Comparison of ENCODE assay signal across 9 cellular contexts in the genomic region with DNA sequence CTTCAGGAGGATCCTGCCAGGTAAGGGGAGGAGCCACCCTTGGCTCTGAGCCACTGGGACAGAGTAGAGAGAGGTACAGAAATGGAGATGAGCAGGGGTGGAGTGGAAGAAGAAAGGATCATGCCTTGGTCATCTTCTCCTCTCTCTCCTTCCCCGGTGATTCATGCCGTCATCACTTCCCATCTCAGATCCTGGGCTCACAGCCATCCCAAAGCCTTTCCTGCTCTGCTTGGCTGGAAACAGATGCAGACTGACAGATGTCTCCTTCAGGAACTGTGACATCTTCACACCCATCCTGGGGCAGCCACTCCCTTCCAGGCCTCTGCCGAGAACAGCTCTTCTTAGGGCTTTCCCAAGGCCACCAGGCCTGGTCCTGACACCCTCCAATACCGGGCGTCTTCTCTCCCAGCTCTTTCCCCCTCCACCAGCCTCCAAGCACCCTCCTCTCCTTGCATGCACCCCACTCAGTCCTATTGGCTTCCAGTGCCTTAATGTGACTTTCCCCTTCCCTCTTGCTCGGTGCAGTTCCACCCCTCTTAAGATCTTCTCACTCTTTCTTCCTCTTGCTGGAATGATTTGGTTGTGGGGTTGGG. TPM values are rescaled to one million over a fixed set of nuclear protein-coding genes. Genes with fewer than 3 reads are reported as not detected.
DNase-seq lines count a peak whose midpoint lies in the region; ATAC-seq and TF ChIP-seq lines count a peak whose summit lies in the region.
"Had no signal": no experiment of that assay in that cellular context is flagged by ENCODE, and none has a peak within 500 bp of the region (broad histone marks: within the 10 kb centered on the region; RNA-seq: fewer than 3 reads in every experiment).

No MANE protein-coding gene starts in this region.

- no peaks in the 10 kb centered on the region for H3K36me3 ChIP-seq in PC-3 (ENCODE audit: low read depth, low read length)

- no peaks in the 10 kb centered on the region for H3K27me3 ChIP-seq in PC-3 (ENCODE audit: low read length)

- peak overlapping the region; percentile 68 for H3K27ac ChIP-seq in PC-3 (ENCODE audit: low read length)

- no peaks in the 10 kb centered on the region for H3K9me2 ChIP-seq in PC-3 (replicated peaks; ENCODE audit: low read length)

- TF ChIP-seq CTCF in PC-3 (conservative IDR thresholded peaks at IDR 0.05; ENCODE audit: low read depth, low read length) (no peak), fibroblast of mammary gland (conservative IDR thresholded peaks at IDR 0.05; ENCODE audit: control insufficient read depth, insufficient read depth, low read depth, low read length) (no peak)

- CTCF ChIA-PET in PC-3 (lab: Charles Lee): no interaction called here

- no TSS peak for BruUV-seq in PC-3 (replicated peaks; lab: Mats Ljungman, UMichigan)

- ATAC-seq in PC-3 (peak; percentile 91), sciatic nerve (peak; percentile 2), HG03280 (IDR thresholded peaks at IDR 0.05; ENCODE audit: unreplicated experiment) (no peak), GM21528 (IDR thresholded peaks at IDR 0.05; ENCODE audit: low FRiP score, unreplicated experiment) (no peak)

- POLR2A ChIA-PET in PC-3 (lab: Charles Lee; ENCODE audit: unreplicated experiment): no interaction called here

- intact Hi-C loops in PC-3 (cut with micrococcal nuclease): no loop called here
- intact Hi-C loops in sciatic nerve (cut with DNase I): no loop called here

- no peak overlapping the region for H2AFZ ChIP-seq in PC-3 (ENCODE audit: low read length)

- H3K79me2 ChIP-seq in PC-3 (ENCODE audit: low read length): no peaks in the 10 kb centered on the region

- H3F3A ChIP-seq in PC-3 (ENCODE audit: low read length, unreplicated experiment): no peaks in the 10 kb centered on the region

- DNase-seq in GM04503 (ENCODE audit: low read depth): peak; percentile 39
- DNase-seq in PC-3: peak; percentile 92
- DNase-seq in fibroblast of mammary gland (ENCODE audit: low read depth): peak; percentile 91
- no peak for DNase-seq in sciatic nerve (ENCODE audit: low spot score)
- DNase-seq in KG1 (lab: John Stamatoyannopoulos, UW): no peak
- DNase-seq: activated T-cell treated with anti-CD3 and anti-CD28 coated beads, Interleukin-2, amount 50 U/mL, for 24 hours had no signal

- peak overlapping the region; percentile 67 for H3K4me2 ChIP-seq in PC-3 (ENCODE audit: low read length)

- peaks cover 20% of the 10 kb centered on the region for H3K4me1 ChIP-seq in PC-3 (ENCODE audit: insufficient read depth, low read length)

- no peak overlapping the region for H3K9ac ChIP-seq in PC-3 (ENCODE audit: low read length)

- no peaks in the 10 kb centered on the region for H3K9me3 ChIP-seq in PC-3 (ENCODE audit: low read length)

- no peak overlapping the region for H3K4me3 ChIP-seq in PC-3 (ENCODE audit: low read length)
- H3K4me3 ChIP-seq in fibroblast of mammary gland (ENCODE audit: control insufficient read depth, low read depth, low read length): no peak overlapping the region

- H4K20me1 ChIP-seq in PC-3 (ENCODE audit: low read length): no peaks in the 10 kb centered on the region

RNA-seq across cellular contexts. Expression of gene TNP1, which starts 58.3 kb away (rescaled TPM):
- total RNA-seq in PC-3 (2014; rRNA removed) (not detected in 2 replicates), sciatic nerve (not detected)
- total RNA-seq: dermis microvascular lymphatic vessel endothelial cell had no signal

Comparison
In these comparisons a context has a peak if more than half of its experiments do, and no peak if none do; other contexts are left out.
1. DNase-seq: peak in GM04503 (single experiment), PC-3 (single experiment) and fibroblast of mammary gland (single experiment); none in sciatic nerve (single experiment) and KG1 (single experiment).
2. ATAC-seq: peak in PC-3 (single experiment) and sciatic nerve (single experiment); none in HG03280 (single experiment) and GM21528 (single experiment).